Comparison of ENCODE assay signal across 18 cellular contexts in the genomic region with DNA sequence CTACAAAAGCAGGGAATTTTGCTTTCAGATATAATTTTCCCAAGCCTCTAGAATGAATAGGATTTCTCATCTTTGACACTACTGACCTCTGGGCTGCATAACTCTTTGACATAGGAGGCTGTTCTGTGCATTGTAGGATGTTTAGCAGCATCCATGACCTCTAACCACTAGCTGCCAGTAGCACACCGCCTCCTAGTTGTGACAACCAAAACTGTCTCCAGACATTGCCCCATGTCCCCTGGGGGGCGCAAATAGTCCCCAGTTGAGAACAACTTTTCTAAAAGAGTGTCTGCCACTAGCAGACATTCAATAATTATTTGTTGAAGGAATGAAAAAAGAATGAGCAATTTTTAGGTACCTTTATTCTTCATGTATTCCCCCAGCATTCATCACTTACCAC. TPM values are rescaled to one million over a fixed set of nuclear protein-coding genes. Genes with fewer than 3 reads are reported as not detected.
DNase-seq lines count a peak whose midpoint lies in the region; ATAC-seq and TF ChIP-seq lines count a peak whose summit lies in the region.
"Had no signal": no experiment of that assay in that cellular context is flagged by ENCODE, and none has a peak within 500 bp of the region (broad histone marks: within the 10 kb centered on the region; RNA-seq: fewer than 3 reads in every experiment).

No MANE protein-coding gene starts in this region.

- H3K27me3 ChIP-seq in kidney epithelial cell (ENCODE audit: control insufficient read depth, insufficient read depth, low read length) = peaks cover 13% of the 10 kb centered on the region

- H3K4me3 Mint-ChIP-seq in WTC11 = no peak overlapping the region
- no peak overlapping the region for H3K4me3 Mint-ChIP-seq in naive thymus-derived CD8-positive, alpha-beta T cell
- H3K4me3 Mint-ChIP-seq: activated naive CD4-positive, alpha-beta T cell treated with anti-CD3 and anti-CD28 coated beads, Interleukin-2, amount 10 ng/mL, durations not matched to agents 7 days and 5 days; natural killer cell had no signal

- H3K36me3 ChIP-seq in kidney epithelial cell (ENCODE audit: control insufficient read depth, insufficient read depth, low read length) = no peaks in the 10 kb centered on the region
- H3K36me3 ChIP-seq: thoracic aorta had no signal

- no peak overlapping the region for H3K4me3 ChIP-seq in kidney epithelial cell (ENCODE audit: low read depth, low read length)
- H3K4me3 ChIP-seq: thoracic aorta had no signal

- TF ChIP-seq CTCF in GM10266 (IDR thresholded peaks at IDR 0.05; ENCODE audit: control insufficient read depth, insufficient read depth, low read depth, missing control alignments) (peak; percentile 37), WTC11 (IDR thresholded peaks at IDR 0.05) (peak; percentile 51), kidney epithelial cell (IDR thresholded peaks at IDR 0.05; ENCODE audit: insufficient read depth, low read length, poor library complexity, severe bottlenecking) (peak; percentile 22)

- H3K9me3 Mint-ChIP-seq in WTC11 = no peaks in the 10 kb centered on the region
- no peaks in the 10 kb centered on the region for H3K9me3 Mint-ChIP-seq in naive thymus-derived CD8-positive, alpha-beta T cell
- H3K9me3 Mint-ChIP-seq: activated naive CD4-positive, alpha-beta T cell treated with anti-CD3 and anti-CD28 coated beads, Interleukin-2, amount 10 ng/mL, durations not matched to agents 7 days and 5 days; natural killer cell had no signal

- CTCF ChIA-PET in WTC11 (lab: Charles Lee) = interaction anchor here (0.8 to 2.4 kb wide), 14 partner anchors 9 to 89 kb away, joined by 3 to 8 read pairs (median 5); a partner anchor contains a TSS

- H3K4me1 Mint-ChIP-seq in WTC11 = peaks cover 7% of the 10 kb centered on the region
- no peaks in the 10 kb centered on the region for H3K4me1 Mint-ChIP-seq in naive thymus-derived CD8-positive, alpha-beta T cell
- H3K4me1 Mint-ChIP-seq: activated naive CD4-positive, alpha-beta T cell treated with anti-CD3 and anti-CD28 coated beads, Interleukin-2, amount 10 ng/mL, durations not matched to agents 7 days and 5 days; natural killer cell had no signal

- H3K27me3 Mint-ChIP-seq in WTC11 (ENCODE audit: low read depth) = no peaks in the 10 kb centered on the region
- peaks cover 3 to 15% (median 7%) of the 10 kb centered on the region in 5 donors for H3K27me3 Mint-ChIP-seq in naive thymus-derived CD8-positive, alpha-beta T cell

- DNase-seq in GM10266 (ENCODE audit: extremely low spot score) = no peak
- DNase-seq in WTC11 (ENCODE audit: low spot score) = peak; percentile 62
- no peak for DNase-seq in kidney epithelial cell (ENCODE audit: low read depth)
- DNase-seq in activated CD8-positive, alpha-beta memory T cell treated with anti-CD3 and anti-CD28 coated beads, Interleukin-2, amount 50 U/mL, for 4 hours = no peak
- no peak for DNase-seq in NCI-H524 treated with DMSO at 0.1 percent for 48 hours (lab: John Stamatoyannopoulos, UW)
- DNase-seq in naive thymus-derived CD8-positive, alpha-beta T cell = no peak
- DNase-seq: activated CD8-positive, alpha-beta memory T cell treated with anti-CD3 and anti-CD28 coated beads for 24 hours; activated naive CD4-positive, alpha-beta T cell treated with anti-CD3 and anti-CD28 coated beads, Interleukin-2, amount 10 ng/mL, durations not matched to agents 7 days and 5 days; cerebellar nuclear complex; kidney; natural killer cell; NCI-H1694; NK-92 treated with Interleukin-12 subunit alpha and Interleukin-12 subunit beta, amount 100 ng/mL, for 24 hours had no signal

- no peak overlapping the region for H3K27ac Mint-ChIP-seq in WTC11
- no peak overlapping the region for H3K27ac Mint-ChIP-seq in naive thymus-derived CD8-positive, alpha-beta T cell
- H3K27ac Mint-ChIP-seq: activated naive CD4-positive, alpha-beta T cell treated with anti-CD3 and anti-CD28 coated beads, Interleukin-2, amount 10 ng/mL, durations not matched to agents 7 days and 5 days; natural killer cell had no signal

- POLR2A ChIA-PET in WTC11 (lab: Charles Lee) = no interaction called here
- POLR2A ChIA-PET in naive thymus-derived CD8-positive, alpha-beta T cell (lab: Charles Lee) = no interaction called here

- ATAC-seq in HG03280 (IDR thresholded peaks at IDR 0.05; ENCODE audit: unreplicated experiment) (peak; percentile 50), WTC11 (peak; percentile 91), HG02763 (IDR thresholded peaks at IDR 0.05; ENCODE audit: unreplicated experiment) (no peak)
- no peak for ATAC-seq in naive thymus-derived CD8-positive, alpha-beta T cell
- ATAC-seq: natural killer cell had no signal

- H3K36me3 Mint-ChIP-seq in WTC11 = no peaks in the 10 kb centered on the region
- no peaks in the 10 kb centered on the region for H3K36me3 Mint-ChIP-seq in naive thymus-derived CD8-positive, alpha-beta T cell
- H3K36me3 Mint-ChIP-seq: activated naive CD4-positive, alpha-beta T cell treated with anti-CD3 and anti-CD28 coated beads, Interleukin-2, amount 10 ng/mL, durations not matched to agents 7 days and 5 days; natural killer cell had no signal

TF ChIP-seq in WTC11, 78 proteins besides CTCF, POLR2A, EP300 and RAD21:
- no peak for TF ChIP-seq ELF4 (CRISPR knock-in tag; IDR thresholded peaks at IDR 0.05; ENCODE audit: low read depth)
- TF ChIP-seq, protein P1, sequence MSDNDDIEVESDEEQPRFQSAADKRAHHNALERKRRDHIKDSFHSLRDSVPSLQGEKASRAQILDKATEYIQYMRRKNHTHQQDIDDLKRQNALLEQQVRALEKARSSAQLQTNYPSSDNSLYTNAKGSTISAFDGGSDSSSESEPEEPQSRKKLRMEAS (CRISPR knock-in tag; IDR thresholded peaks at IDR 0.05) = no peak
- no peak for TF ChIP-seq ZNF219 (CRISPR knock-in tag; IDR thresholded peaks at IDR 0.05; ENCODE audit: borderline replicate concordance)
- TF ChIP-seq, protein P2, sequence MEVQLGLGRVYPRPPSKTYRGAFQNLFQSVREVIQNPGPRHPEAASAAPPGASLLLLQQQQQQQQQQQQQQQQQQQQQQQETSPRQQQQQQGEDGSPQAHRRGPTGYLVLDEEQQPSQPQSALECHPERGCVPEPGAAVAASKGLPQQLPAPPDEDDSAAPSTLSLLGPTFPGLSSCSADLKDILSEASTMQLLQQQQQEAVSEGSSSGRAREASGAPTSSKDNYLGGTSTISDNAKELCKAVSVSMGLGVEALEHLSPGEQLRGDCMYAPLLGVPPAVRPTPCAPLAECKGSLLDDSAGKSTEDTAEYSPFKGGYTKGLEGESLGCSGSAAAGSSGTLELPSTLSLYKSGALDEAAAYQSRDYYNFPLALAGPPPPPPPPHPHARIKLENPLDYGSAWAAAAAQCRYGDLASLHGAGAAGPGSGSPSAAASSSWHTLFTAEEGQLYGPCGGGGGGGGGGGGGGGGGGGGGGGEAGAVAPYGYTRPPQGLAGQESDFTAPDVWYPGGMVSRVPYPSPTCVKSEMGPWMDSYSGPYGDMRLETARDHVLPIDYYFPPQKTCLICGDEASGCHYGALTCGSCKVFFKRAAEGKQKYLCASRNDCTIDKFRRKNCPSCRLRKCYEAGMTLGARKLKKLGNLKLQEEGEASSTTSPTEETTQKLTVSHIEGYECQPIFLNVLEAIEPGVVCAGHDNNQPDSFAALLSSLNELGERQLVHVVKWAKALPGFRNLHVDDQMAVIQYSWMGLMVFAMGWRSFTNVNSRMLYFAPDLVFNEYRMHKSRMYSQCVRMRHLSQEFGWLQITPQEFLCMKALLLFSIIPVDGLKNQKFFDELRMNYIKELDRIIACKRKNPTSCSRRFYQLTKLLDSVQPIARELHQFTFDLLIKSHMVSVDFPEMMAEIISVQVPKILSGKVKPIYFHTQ (CRISPR knock-in tag; IDR thresholded peaks at IDR 0.05) = no peak
- TF ChIP-seq PRRX2 (CRISPR knock-in tag; IDR thresholded peaks at IDR 0.05) = no peak
- TF ChIP-seq, protein P3, sequence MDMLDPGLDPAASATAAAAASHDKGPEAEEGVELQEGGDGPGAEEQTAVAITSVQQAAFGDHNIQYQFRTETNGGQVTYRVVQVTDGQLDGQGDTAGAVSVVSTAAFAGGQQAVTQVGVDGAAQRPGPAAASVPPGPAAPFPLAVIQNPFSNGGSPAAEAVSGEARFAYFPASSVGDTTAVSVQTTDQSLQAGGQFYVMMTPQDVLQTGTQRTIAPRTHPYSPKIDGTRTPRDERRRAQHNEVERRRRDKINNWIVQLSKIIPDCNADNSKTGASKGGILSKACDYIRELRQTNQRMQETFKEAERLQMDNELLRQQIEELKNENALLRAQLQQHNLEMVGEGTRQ (CRISPR knock-in tag; IDR thresholded peaks at IDR 0.05) = no peak
- TF ChIP-seq CREB1 (CRISPR knock-in tag; IDR thresholded peaks at IDR 0.05) = no peak
- no peak for TF ChIP-seq NFE2L1 (CRISPR knock-in tag; IDR thresholded peaks at IDR 0.05)
- no peak for TF ChIP-seq ETV6 (CRISPR knock-in tag; IDR thresholded peaks at IDR 0.05)
- TF ChIP-seq, protein P4, sequence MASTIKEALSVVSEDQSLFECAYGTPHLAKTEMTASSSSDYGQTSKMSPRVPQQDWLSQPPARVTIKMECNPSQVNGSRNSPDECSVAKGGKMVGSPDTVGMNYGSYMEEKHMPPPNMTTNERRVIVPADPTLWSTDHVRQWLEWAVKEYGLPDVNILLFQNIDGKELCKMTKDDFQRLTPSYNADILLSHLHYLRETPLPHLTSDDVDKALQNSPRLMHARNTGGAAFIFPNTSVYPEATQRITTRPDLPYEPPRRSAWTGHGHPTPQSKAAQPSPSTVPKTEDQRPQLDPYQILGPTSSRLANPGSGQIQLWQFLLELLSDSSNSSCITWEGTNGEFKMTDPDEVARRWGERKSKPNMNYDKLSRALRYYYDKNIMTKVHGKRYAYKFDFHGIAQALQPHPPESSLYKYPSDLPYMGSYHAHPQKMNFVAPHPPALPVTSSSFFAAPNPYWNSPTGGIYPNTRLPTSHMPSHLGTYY (CRISPR knock-in tag; IDR thresholded peaks at IDR 0.05) = no peak
- no peak for TF ChIP-seq CBFB (CRISPR knock-in tag; IDR thresholded peaks at IDR 0.05; ENCODE audit: low read depth)

RNA-seq across cellular contexts. Expression of a gene that starts 51.8 kb away (rescaled TPM):
- total RNA-seq in WTC11 (2021) (not detected in 3 replicates), kidney epithelial cell (not detected in 2 replicates)
- total RNA-seq in naive thymus-derived CD8-positive, alpha-beta T cell = under 1 TPM in 1 of 2 experiments, not detected in 1; 0.13 TPM
- under 1 TPM in 1 of 3 donors, not detected in 2; 0.11 TPM for polyA plus RNA-seq in naive thymus-derived CD8-positive, alpha-beta T cell
- total RNA-seq: skeletal muscle tissue; T-helper 1 cell treated with Interleukin-12 subunit alpha and Interleukin-12 subunit beta and Interleukin-4 antibody, amounts not matched to agents 30 ng/mL and 1 ng/mL, for 36 hours; thoracic aorta had no signal

RNA-seq across cellular contexts. Expression of a gene that starts 56.7 kb away (rescaled TPM):
- total RNA-seq in WTC11 (2021) (98.2 to 117 TPM (median 107 TPM) in 3 replicates), kidney epithelial cell (50.1 and 55.0 TPM in 2 replicates)
- 10 to 100 TPM; 91.5 to 94.3 TPM for total RNA-seq in naive thymus-derived CD8-positive, alpha-beta T cell
- 10 to 100 TPM; 31.7 to 38.4 (median 38.1) TPM for polyA plus RNA-seq in naive thymus-derived CD8-positive, alpha-beta T cell

Comparison
In these comparisons a context has a peak if more than half of its experiments do, and no peak if none do; other contexts are left out.
1. ATAC-seq: peak in HG03280 (single experiment) and WTC11 (single experiment); none in HG02763 (single experiment) and naive thymus-derived CD8-positive, alpha-beta T cell (0 of 2).
2. Peak in every context shown above with its lines, with median percentiles within 50 percentile points of each other: CTCF ChIP-seq.